Comparison of ENCODE assay signal across 8 cellular contexts in the genomic region with DNA sequence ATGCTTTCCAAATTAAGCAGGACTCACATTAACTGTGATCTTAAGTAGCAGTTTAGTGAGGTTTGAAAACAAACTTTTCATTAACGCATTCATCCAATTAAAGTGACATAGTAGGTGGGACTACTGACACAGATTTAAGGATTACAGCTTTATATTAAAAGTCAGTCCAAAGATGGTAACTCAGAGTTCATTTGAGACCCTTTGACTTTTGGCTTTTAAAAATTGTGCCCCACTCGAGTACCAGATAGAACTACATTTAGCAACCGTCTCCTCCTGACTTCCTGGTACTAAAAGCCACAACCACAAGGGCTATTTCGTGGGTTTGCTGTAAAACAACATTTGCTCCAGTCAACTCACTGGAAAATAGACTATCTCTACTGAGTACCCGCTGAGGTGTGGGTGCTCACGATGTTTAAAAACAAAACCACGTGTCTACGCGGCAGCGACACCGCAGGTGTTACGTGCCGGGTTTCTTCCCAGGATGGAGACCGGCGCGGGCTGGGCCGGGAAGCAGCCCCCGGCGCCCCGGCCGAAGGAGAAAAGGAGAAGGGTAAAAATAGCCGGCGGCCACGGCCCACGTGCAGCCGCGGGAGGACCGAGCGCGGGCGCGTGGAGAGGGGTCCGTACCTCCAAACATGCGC.
A peak's percentile ranks its signal among the peaks of the same experiment; 100 is the strongest.
DNase-seq lines count a peak whose midpoint lies in the region; ATAC-seq and TF ChIP-seq lines count a peak whose summit lies in the region.
"Not testable (repeated sequence)": the region's sequence is repeated elsewhere in the genome, so short reads cannot be mapped to it uniquely, and the experiment has no call there.

No MANE protein-coding gene starts in this region.

- peak in 2 of 5 donors; percentile 0 to 5 for DNase-seq in CD4-positive, alpha-beta memory T cell
- DNase-seq in NT2/D1 (ENCODE audit: low read depth, low spot score); activated T-helper 1 cell treated with anti-CD3 and anti-CD28 coated beads, Interleukin-12 subunit alpha, Interleukin-12 subunit beta, Interleukin-2, Interleukin-4 antibody, amounts not matched to agents 30 ng/mL and 10 ng/mL and 1 ng/mL, durations not matched to agents 14 hours and 24 hours and 36 hours (ENCODE audit: low spot score); esophagus squamous epithelium (lab: John Stamatoyannopoulos, UW); lung (ENCODE audit: low spot score): not testable (repeated sequence)

- CTCF ChIA-PET in CD4-positive, alpha-beta memory T cell (lab: Charles Lee; ENCODE audit: partially characterized antibody) = not testable (repeated sequence)

- peak overlapping the region in 1 of 2 donors; percentile 24 for H3K4me3 ChIP-seq in CD4-positive, alpha-beta memory T cell (ENCODE audit: low read length in 2 of 2)
- H3K4me3 ChIP-seq in NT2/D1 (ENCODE audit: insufficient read length, low read depth) = peak overlapping the region; percentile 76
- H3K4me3 ChIP-seq in esophagus squamous epithelium = peak overlapping the region; percentile 60 to 93 (median 78)
- H3K4me3 ChIP-seq in lung = peak overlapping the region; percentile 60
- H3K4me3 ChIP-seq in skin epidermis = peak overlapping the region; percentile 68 to 92 (median 83)

- not testable (repeated sequence) for H3K27ac ChIP-seq in CD4-positive, alpha-beta memory T cell (ENCODE audit: low read depth, low read length)
- peak overlapping the region; percentile 85 to 97 (median 93) for H3K27ac ChIP-seq in esophagus squamous epithelium
- H3K27ac ChIP-seq in lung (ENCODE audit: low read depth in 1 of 2, low read length in 1 of 2) = peak overlapping the region; percentile 81 to 98
- peak overlapping the region in 18 of 21 experiments; percentile 27 to 96 (median 88) for H3K27ac ChIP-seq in skin epidermis

- not testable (repeated sequence) for TF ChIP-seq POLR2A in esophagus squamous epithelium (IDR thresholded peaks at IDR 0.05)

- 0% methylated on average over 4 to 7 of the region's 34 CpGs for WGBS in esophagus squamous epithelium, 2 donors
- WGBS in lung, 2 donors = 0 to 2% methylated on average over 13 to 31 of the region's 34 CpGs

- ATAC-seq in GM21381 (IDR thresholded peaks at IDR 0.05; ENCODE audit: unreplicated experiment) (peak; percentile 32), HG03139 (IDR thresholded peaks at IDR 0.05; ENCODE audit: unreplicated experiment) (peak; percentile 23), lung (ENCODE audit: insufficient read depth, low FRiP score) (peak; percentile 58)

- not testable (repeated sequence) for H3K4me1 ChIP-seq in CD4-positive, alpha-beta memory T cell (ENCODE audit: insufficient read depth, low read length); NT2/D1 (ENCODE audit: insufficient read depth, insufficient read length); lung (ENCODE audit: control insufficient read depth in 2 of 2, insufficient read depth in 2 of 2, low read length in 2 of 2)
- peaks cover 0 to 23% (median 0%) of the 10 kb centered on the region in 3 donors for H3K4me1 ChIP-seq in esophagus squamous epithelium

- POLR2A ChIA-PET in CD4-positive, alpha-beta memory T cell (lab: Charles Lee; ENCODE audit: partially characterized antibody) = not testable (repeated sequence)

- H3K9ac ChIP-seq in NT2/D1 (ENCODE audit: insufficient read length, low read depth) = peak overlapping the region; percentile 93

- H3K27me3 Mint-ChIP-seq in CD4-positive, alpha-beta memory T cell = peaks cover 19 to 21% of the 10 kb centered on the region in 2 donors
- H3K27me3 Mint-ChIP-seq in activated T-helper 1 cell treated with anti-CD3 and anti-CD28 coated beads, Interleukin-12 subunit alpha, Interleukin-12 subunit beta, Interleukin-2, Interleukin-4 antibody, amounts not matched to agents 30 ng/mL and 10 ng/mL and 1 ng/mL, durations not matched to agents 14 hours and 24 hours and 36 hours (ENCODE audit: insufficient read depth) = peaks cover 25% of the 10 kb centered on the region

- TF ChIP-seq CTCF in esophagus squamous epithelium (IDR thresholded peaks at IDR 0.05); lung (IDR thresholded peaks at IDR 0.05; ENCODE audit: control extremely low read depth, extremely low read depth): not testable (repeated sequence)

- not testable (repeated sequence) for H3K9me3 Mint-ChIP-seq in CD4-positive, alpha-beta memory T cell; activated T-helper 1 cell treated with anti-CD3 and anti-CD28 coated beads, Interleukin-12 subunit alpha, Interleukin-12 subunit beta, Interleukin-2, Interleukin-4 antibody, amounts not matched to agents 30 ng/mL and 10 ng/mL and 1 ng/mL, durations not matched to agents 14 hours and 24 hours and 36 hours

- H3K27me3 ChIP-seq in CD4-positive, alpha-beta memory T cell (ENCODE audit: insufficient read depth, low read length); NT2/D1 (ENCODE audit: insufficient read depth, insufficient read length); esophagus squamous epithelium; lung (ENCODE audit: control insufficient read depth, insufficient read depth): not testable (repeated sequence)

- H3K4me3 Mint-ChIP-seq in CD4-positive, alpha-beta memory T cell = peak overlapping the region; percentile 71 to 90 (median 86)
- H3K4me3 Mint-ChIP-seq in activated T-helper 1 cell treated with anti-CD3 and anti-CD28 coated beads, Interleukin-12 subunit alpha, Interleukin-12 subunit beta, Interleukin-2, Interleukin-4 antibody, amounts not matched to agents 30 ng/mL and 10 ng/mL and 1 ng/mL, durations not matched to agents 14 hours and 24 hours and 36 hours = peak overlapping the region; percentile 87

- not testable (repeated sequence) for H3K9me3 ChIP-seq in CD4-positive, alpha-beta memory T cell (ENCODE audit: control insufficient read depth in 1 of 2, low read length in 2 of 2); NT2/D1 (ENCODE audit: insufficient read depth, low read length); esophagus squamous epithelium; lung (ENCODE audit: control insufficient read depth in 2 of 2, insufficient read depth in 1 of 2, low read length in 1 of 2)

- H3K36me3 Mint-ChIP-seq in CD4-positive, alpha-beta memory T cell; activated T-helper 1 cell treated with anti-CD3 and anti-CD28 coated beads, Interleukin-12 subunit alpha, Interleukin-12 subunit beta, Interleukin-2, Interleukin-4 antibody, amounts not matched to agents 30 ng/mL and 10 ng/mL and 1 ng/mL, durations not matched to agents 14 hours and 24 hours and 36 hours (ENCODE audit: low read depth): not testable (repeated sequence)

- H3K36me3 ChIP-seq in CD4-positive, alpha-beta memory T cell (ENCODE audit: insufficient read depth, low read length); NT2/D1 (ENCODE audit: insufficient read depth, insufficient read length, low read length); esophagus squamous epithelium; lung (ENCODE audit: control insufficient read depth in 2 of 2, insufficient read depth in 2 of 2, low read length in 2 of 2): not testable (repeated sequence)

- H3K27ac Mint-ChIP-seq in CD4-positive, alpha-beta memory T cell = peak overlapping the region in 1 of 7 donors; percentile 81
- peak overlapping the region; percentile 52 for H3K27ac Mint-ChIP-seq in activated T-helper 1 cell treated with anti-CD3 and anti-CD28 coated beads, Interleukin-12 subunit alpha, Interleukin-12 subunit beta, Interleukin-2, Interleukin-4 antibody, amounts not matched to agents 30 ng/mL and 10 ng/mL and 1 ng/mL, durations not matched to agents 14 hours and 24 hours and 36 hours

- not testable (repeated sequence) for H3K4me1 Mint-ChIP-seq in CD4-positive, alpha-beta memory T cell; activated T-helper 1 cell treated with anti-CD3 and anti-CD28 coated beads, Interleukin-12 subunit alpha, Interleukin-12 subunit beta, Interleukin-2, Interleukin-4 antibody, amounts not matched to agents 30 ng/mL and 10 ng/mL and 1 ng/mL, durations not matched to agents 14 hours and 24 hours and 36 hours (ENCODE audit: low read depth)

- intact Hi-C loops in CD4-positive, alpha-beta memory T cell (cut with micrococcal nuclease); activated T-helper 1 cell treated with anti-CD3 and anti-CD28 coated beads, Interleukin-12 subunit alpha, Interleukin-12 subunit beta, Interleukin-2, Interleukin-4 antibody, amounts not matched to agents 30 ng/mL and 10 ng/mL and 1 ng/mL, durations not matched to agents 14 hours and 24 hours and 36 hours (cut with micrococcal nuclease); esophagus squamous epithelium (cut with DNase I): not testable (repeated sequence)
